In the genomic region with DNA sequence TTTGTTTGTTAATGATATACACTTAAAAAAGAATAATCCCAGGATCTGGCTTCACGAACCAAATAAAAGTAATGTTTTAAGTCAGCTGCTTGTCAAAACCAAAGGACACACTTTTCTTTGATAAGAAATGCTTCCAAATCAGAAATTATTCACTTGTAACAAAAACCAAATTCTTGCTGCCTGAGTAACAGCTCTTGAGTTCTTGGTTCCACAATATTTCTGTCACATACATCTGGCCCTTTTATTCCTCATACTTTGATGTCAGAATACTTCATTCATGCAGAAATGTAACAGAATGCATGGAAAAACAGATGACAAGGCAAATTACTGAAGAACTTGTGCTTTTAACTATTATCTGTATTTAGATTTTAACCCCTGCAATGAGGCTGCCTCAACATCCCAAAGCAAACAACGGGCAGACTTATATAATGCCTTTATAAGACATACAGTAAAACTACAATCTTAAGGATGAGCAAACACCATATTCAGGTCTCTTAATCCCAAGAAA, we compare ENCODE assay signal across 7 cellular contexts. TPM values are rescaled to one million over a fixed set of nuclear protein-coding genes. Genes with fewer than 3 reads are reported as not detected.
DNase-seq lines count a peak whose midpoint lies in the region; ATAC-seq and TF ChIP-seq lines count a peak whose summit lies in the region.

No MANE protein-coding gene starts in this region.

- H3K4me3 ChIP-seq in GM12864 (ENCODE audit: low read depth, low read length) (peak overlapping the region; percentile 82; the same call in 1 of the 2 replicates), RWPE2 (ENCODE audit: severe bottlenecking) (no peak overlapping the region), epithelial cell of proximal tubule (ENCODE audit: low read depth, low read length) (peak overlapping the region; percentile 75), gastrocnemius medialis (peak overlapping the region in 3 of 4 donors; percentile 84 to 97 (median 95))

- no peak for TF ChIP-seq CTCF in GM12864 (IDR thresholded peaks at IDR 0.05; ENCODE audit: low read depth, low read length, missing control alignments)
- TF ChIP-seq CTCF in RWPE2 (IDR thresholded peaks at IDR 0.05; ENCODE audit: poor library complexity, severe bottlenecking) = no peak
- TF ChIP-seq CTCF in epithelial cell of proximal tubule (conservative IDR thresholded peaks at IDR 0.05; ENCODE audit: low read depth, low read length) = no peak
- TF ChIP-seq CTCF in gastrocnemius medialis (IDR thresholded peaks at IDR 0.05 in 4 of 5, conservative IDR thresholded peaks at IDR 0.05 in 1 of 5) = no peak

- no peaks in the 10 kb centered on the region for H3K9me3 ChIP-seq in RWPE2 (ENCODE audit: severe bottlenecking)
- no peaks in the 10 kb centered on the region for H3K9me3 ChIP-seq in gastrocnemius medialis

- H3K27ac ChIP-seq in RWPE2 (ENCODE audit: poor library complexity, severe bottlenecking) = peak overlapping the region; percentile 86
- peak overlapping the region in 3 of 4 donors; percentile 95 to 99 (median 97) for H3K27ac ChIP-seq in gastrocnemius medialis

- DNase-seq in GM12864 (ENCODE audit: low read depth) (no peak), RWPE2 (ENCODE audit: low spot score) (no peak), epithelial cell of proximal tubule (ENCODE audit: low read depth) (no peak), gastrocnemius medialis (no peak), COR-L47 (lab: John Stamatoyannopoulos, UW) (no peak), hippocampal formation (lab: John Stamatoyannopoulos, UW) (no peak)

- peaks cover 24% of the 10 kb centered on the region for H3K4me1 ChIP-seq in RWPE2 (ENCODE audit: insufficient read depth, poor library complexity, severe bottlenecking)
- peaks cover 24 to 30% of the 10 kb centered on the region in 2 donors for H3K4me1 ChIP-seq in gastrocnemius medialis

- ATAC-seq in RWPE2 (ENCODE audit: low read depth) (no peak), gastrocnemius medialis (no peak), GM21717 (IDR thresholded peaks at IDR 0.05; ENCODE audit: unreplicated experiment) (no peak)

- H3K27me3 ChIP-seq in RWPE2 (ENCODE audit: insufficient read depth, poor library complexity, severe bottlenecking) (no peaks in the 10 kb centered on the region), gastrocnemius medialis (no peaks in the 10 kb centered on the region)

- in situ Hi-C loops in gastrocnemius medialis (cut with MboI; ENCODE audit: low sequenced_read_pairs in 4 of 4) = loop anchor here in 2 of 4 donors (5.0 to 25.0 kb wide), 4 partner anchors 42 to 256 kb away; partner anchors contain the start of genes PRRC2C (in 2 of the 2) and METTL13 (in 1 of the 2)

- intact Hi-C loops in gastrocnemius medialis (cut with DNase I; ENCODE audit: low total_unique reads) = loop anchor here (5.0 to 10.0 kb wide), 3 partner anchors 73 to 1846 kb away; partner anchors contain the start of genes FMO4 and SCYL3

- H3K36me3 ChIP-seq in RWPE2 (ENCODE audit: low read depth) = peaks cover 29% of the 10 kb centered on the region
- peaks cover 0 to 19% of the 10 kb centered on the region in 2 donors for H3K36me3 ChIP-seq in gastrocnemius medialis

- TF ChIP-seq POLR2A in gastrocnemius medialis (IDR thresholded peaks at IDR 0.05) = no peak

RNA-seq across cellular contexts. Expression of gene VAMP4, which starts 1.5 kb away (rescaled TPM):
- 3.4 and 5.8 TPM in 2 replicates for total RNA-seq in epithelial cell of proximal tubule
- 10 to 100 TPM in 1 of 4 donors, 1 to 10 TPM in 3; 4.6 to 11.1 (median 5.0) TPM for total RNA-seq in gastrocnemius medialis

RNA-seq across cellular contexts. Expression of gene METTL13, which starts 41.0 kb away (rescaled TPM):
- total RNA-seq in epithelial cell of proximal tubule = 20.7 and 43.9 TPM in 2 replicates
- total RNA-seq in gastrocnemius medialis = 10 to 100 TPM; 18.6 to 32.8 (median 23.5) TPM
